ENCODE assay signal across 10 cellular contexts in genomic region chr11:64864135-64864472, GRCh38. TPM values are rescaled to one million over a fixed set of nuclear protein-coding genes. Genes with fewer than 3 reads are reported as not detected.
A peak's percentile ranks its signal among the peaks of the same experiment; 100 is the strongest.
DNase-seq lines count a peak whose midpoint lies in the region; ATAC-seq and TF ChIP-seq lines count a peak whose summit lies in the region.
"Had no signal": no experiment of that assay in that cellular context is flagged by ENCODE, and none has a peak within 500 bp of the region (broad histone marks: within the 10 kb centered on the region; RNA-seq: fewer than 3 reads in every experiment).

No MANE protein-coding gene starts in this region.

- no peaks in the 10 kb centered on the region for H3K27me3 Mint-ChIP-seq in activated T-cell treated with anti-CD3 and anti-CD28 coated beads, Interleukin-2, amount 50 U/mL, for 4 hours (ENCODE audit: low read depth)
- no peaks in the 10 kb centered on the region for H3K27me3 Mint-ChIP-seq in chondrocyte (ENCODE audit: low read depth)

- no peak for TF ChIP-seq POLR2A in upper lobe of left lung (IDR thresholded peaks at IDR 0.05)

- H3K4me1 ChIP-seq in mucosa of stomach (ENCODE audit: control insufficient read depth, insufficient read depth, low read length), result peaks cover 49% of the 10 kb centered on the region
- H3K4me1 ChIP-seq in upper lobe of left lung, result peaks cover 86 to 95% (median 89%) of the 10 kb centered on the region in 4 donors

- H3K36me3 ChIP-seq in mucosa of stomach (ENCODE audit: control insufficient read depth, insufficient read depth, low read length), result peaks cover 5% of the 10 kb centered on the region
- H3K36me3 ChIP-seq in upper lobe of left lung, result peaks cover 3 to 25% (median 5%) of the 10 kb centered on the region in 4 donors

- H3K9ac ChIP-seq in mucosa of stomach (ENCODE audit: low read length), result peak overlapping the region; percentile 45

- H3K27ac Mint-ChIP-seq in chondrocyte (ENCODE audit: unreplicated experiment), result peak overlapping the region; percentile 94

- H3K4me3 ChIP-seq in mucosa of stomach (ENCODE audit: low read length) (no peak overlapping the region), upper lobe of left lung (peak overlapping the region in 2 of 4 donors; percentile 4 to 16)

- H3K4me1 Mint-ChIP-seq in activated T-cell treated with anti-CD3 and anti-CD28 coated beads, Interleukin-2, amount 50 U/mL, for 4 hours (ENCODE audit: low read depth), result peaks cover 93% of the 10 kb centered on the region
- H3K4me1 Mint-ChIP-seq in chondrocyte (ENCODE audit: low read depth), result peaks cover 72% of the 10 kb centered on the region

- H3K9me3 Mint-ChIP-seq in activated T-cell treated with anti-CD3 and anti-CD28 coated beads, Interleukin-2, amount 50 U/mL, for 4 hours, result peaks cover 7% of the 10 kb centered on the region
- H3K9me3 Mint-ChIP-seq in chondrocyte (ENCODE audit: low read depth), result peaks cover 4% of the 10 kb centered on the region

- no peak for ATAC-seq in activated T-cell treated with anti-CD3 and anti-CD28 coated beads, Interleukin-2, amount 50 U/mL, for 4 hours
- ATAC-seq in upper lobe of left lung (ENCODE audit: low FRiP score in 2 of 2), result peak in 1 of 2 donors; percentile 1
- ATAC-seq in HG02759 (IDR thresholded peaks at IDR 0.05; ENCODE audit: unreplicated experiment), result no peak
- ATAC-seq in GM19452 (IDR thresholded peaks at IDR 0.05; ENCODE audit: unreplicated experiment), result no peak

- TF ChIP-seq EP300 in upper lobe of left lung (IDR thresholded peaks at IDR 0.05), result no peak

- peaks cover 29% of the 10 kb centered on the region for H3K36me3 Mint-ChIP-seq in activated T-cell treated with anti-CD3 and anti-CD28 coated beads, Interleukin-2, amount 50 U/mL, for 4 hours (ENCODE audit: insufficient read depth)
- peaks cover 8% of the 10 kb centered on the region for H3K36me3 Mint-ChIP-seq in chondrocyte (ENCODE audit: low read depth)

- H3K4me3 Mint-ChIP-seq in activated T-cell treated with anti-CD3 and anti-CD28 coated beads, Interleukin-2, amount 50 U/mL, for 4 hours, result peak overlapping the region; percentile 74
- peak overlapping the region; percentile 16 for H3K4me3 Mint-ChIP-seq in chondrocyte (ENCODE audit: unreplicated experiment)

- 57 to 60% methylated on average over 6 to 7 of the region's 9 CpGs for WGBS in upper lobe of left lung, 2 donors

- no peaks in the 10 kb centered on the region for H3K27me3 ChIP-seq in mucosa of stomach (ENCODE audit: control insufficient read depth, insufficient read depth, low read length)
- no peaks in the 10 kb centered on the region for H3K27me3 ChIP-seq in upper lobe of left lung

- H3K27ac ChIP-seq in upper lobe of left lung, result peak overlapping the region; percentile 83 to 95 (median 90)
- H3K27ac ChIP-seq: C4-2B had no signal

- no peak for DNase-seq in activated T-cell treated with anti-CD3 and anti-CD28 coated beads, Interleukin-2, amount 50 U/mL, for 4 hours
- no peak for DNase-seq in activated T-cell treated with anti-CD3 and anti-CD28 coated beads for 4 hours
- no peak for DNase-seq in chondrocyte (ENCODE audit: low spot score)
- no peak for DNase-seq in upper lobe of left lung
- DNase-seq in NCI-H187 (lab: John Stamatoyannopoulos, UW), result no peak
- DNase-seq: NCI-H2081 treated with DMSO at 0.1 percent for 48 hours had no signal

- H3K9me3 ChIP-seq in mucosa of stomach (ENCODE audit: control insufficient read depth, low read length) (no peaks in the 10 kb centered on the region), upper lobe of left lung (no peaks in the 10 kb centered on the region)

- TF ChIP-seq CTCF in chondrocyte (IDR thresholded peaks at IDR 0.05) (no peak), upper lobe of left lung (IDR thresholded peaks at IDR 0.05) (no peak)

RNA-seq across cellular contexts. Expression of gene EHD1, which starts 14.3 kb away (rescaled TPM):
- 100 to 1,000 TPM in 2 of 3 donors, 10 to 100 TPM in 1; 86.3 to 121 (median 108) TPM for total RNA-seq in activated T-cell treated with anti-CD3 and anti-CD28 coated beads, Interleukin-2, amount 50 U/mL, for 4 hours
- total RNA-seq in chondrocyte (78.9 to 129 TPM (median 111 TPM) in 3 replicates), upper lobe of left lung (100 to 1,000 TPM in 4 of 6 donors, 10 to 100 TPM in 2; 43.0 to 167 (median 103) TPM)

RNA-seq across cellular contexts. Expression of gene CDC42BPG, which starts 19.7 kb away (rescaled TPM):
- total RNA-seq in activated T-cell treated with anti-CD3 and anti-CD28 coated beads, Interleukin-2, amount 50 U/mL, for 4 hours, result under 1 TPM; 0.13 to 0.33 (median 0.18) TPM
- total RNA-seq in chondrocyte (0.17 to 0.46 TPM (median 0.35 TPM) in 3 replicates), upper lobe of left lung (10 to 100 TPM; 21.6 to 62.4 (median 26.0) TPM)

RNA-seq across cellular contexts. Expression of gene ATG2A, which starts 52.9 kb away (rescaled TPM):
- total RNA-seq in activated T-cell treated with anti-CD3 and anti-CD28 coated beads, Interleukin-2, amount 50 U/mL, for 4 hours, result 10 to 100 TPM; 20.6 to 24.1 (median 21.7) TPM
- total RNA-seq in chondrocyte, result 15.2 to 21.9 TPM (median 16.3 TPM) in 3 replicates
- 10 to 100 TPM; 24.6 to 59.2 (median 33.3) TPM for total RNA-seq in upper lobe of left lung

RNA-seq across cellular contexts. Expression of gene MEN1, which starts 53.8 kb away (rescaled TPM):
- 10 to 100 TPM; 50.7 to 61.2 (median 53.6) TPM for total RNA-seq in activated T-cell treated with anti-CD3 and anti-CD28 coated beads, Interleukin-2, amount 50 U/mL, for 4 hours
- total RNA-seq in chondrocyte, result 19.5 to 26.4 TPM (median 20.4 TPM) in 3 replicates
- total RNA-seq in upper lobe of left lung, result 10 to 100 TPM; 15.4 to 47.1 (median 24.4) TPM

Comparison
In these comparisons a context has a peak if more than half of its experiments do, and no peak if none do; other contexts are left out.
1. RNA of gene CDC42BPG, which starts 19.7 kb away (total RNA-seq): 21.6 to 62.4 TPM in upper lobe of left lung; 0.17 to 0.46 TPM in chondrocyte and 0.13 to 0.33 TPM in activated T-cell treated with anti-CD3 and anti-CD28 coated beads, Interleukin-2, amount 50 U/mL, for 4 hours; every median in the first group is over 10 times any median in the second.